In genomic region chr1:155123801-155124200, GRCh38 we compare ENCODE assay signal across 1 cellular context.
A peak's percentile ranks its signal among the peaks of the same experiment; 100 is the strongest.
TF ChIP-seq lines count a peak whose summit lies in the region.

No MANE protein-coding gene starts in this region.

TF ChIP-seq in HepG2, 621 proteins besides CTCF, POLR2A, EP300 and RAD21:
- TF ChIP-seq ZNF891 (CRISPR knock-in tag; IDR thresholded peaks at IDR 0.05) (no peak), FOXA3 (CRISPR knock-in tag; IDR thresholded peaks at IDR 0.05) (0 out of 2 replicates have a peak, but pooled peaks have one; percentile 17)
TF ChIP-seq in HepG2: peak in this region for 1.
